ENCODE assay signal across 22 cellular contexts in genomic region chr2:188665727-188666304, GRCh38.
"Had no signal": no experiment of that assay in that cellular context is flagged by ENCODE, and none has a peak within 500 bp of the region (broad histone marks: within the 10 kb centered on the region; RNA-seq: fewer than 3 reads in every experiment).

No MANE protein-coding gene starts in this region.

- H3K4me1 ChIP-seq: breast epithelium had no signal

- H3K27ac ChIP-seq: breast epithelium had no signal

- H3K9me3 ChIP-seq: breast epithelium had no signal

- H3K4me3 ChIP-seq: breast epithelium had no signal

- H3K27me3 ChIP-seq: breast epithelium had no signal

- H3K36me3 ChIP-seq: breast epithelium had no signal

- DNase-seq: activated CD4-positive, alpha-beta T cell treated with anti-CD3 and anti-CD28 coated beads for 48 hours; activated CD4-positive, alpha-beta T cell treated with anti-CD3 and anti-CD28 coated beads, Interleukin-2, amount 50 U/mL, for 4 hours; activated CD4-positive, CD25-positive, alpha-beta regulatory T cell treated with anti-CD3 and anti-CD28 coated beads, Interleukin-2, amount 50 U/mL, for 72 hours; activated CD8-positive, alpha-beta memory T cell treated with anti-CD3 and anti-CD28 coated beads, Interleukin-2, amount 50 U/mL, for 48 hours; activated CD8-positive, alpha-beta T cell treated with anti-CD3 and anti-CD28 coated beads, Interleukin-2, amount 10 ng/mL, durations not matched to agents 7 days and 5 days; activated naive CD4-positive, alpha-beta T cell treated with anti-CD3 and anti-CD28 coated beads, Interleukin-2, amount 50 U/mL, for 16 hours; activated naive CD8-positive, alpha-beta T cell treated with anti-CD3 and anti-CD28 coated beads, Interleukin-2, amount 10 ng/mL, durations not matched to agents 7 days and 5 days; activated T-cell treated with anti-CD3 and anti-CD28 coated beads, Interleukin-2, amount 50 U/mL, for 1 hour; aorta; caudate nucleus; Kasumi-1; NCI-H1105 treated with DMSO at 0.1 percent for 48 hours; NCI-H1930; NCI-H2171; NCI-H2227 treated with DMSO at 0.1 percent for 48 hours; NCI-H446 treated with DMSO at 0.1 percent for 48 hours; NCI-H526; NCI-H82; RPMI8226; T-helper 17 cell; T-helper 9 cell had no signal
